8 cellular contexts compared by ENCODE assay signal in the genomic region with DNA sequence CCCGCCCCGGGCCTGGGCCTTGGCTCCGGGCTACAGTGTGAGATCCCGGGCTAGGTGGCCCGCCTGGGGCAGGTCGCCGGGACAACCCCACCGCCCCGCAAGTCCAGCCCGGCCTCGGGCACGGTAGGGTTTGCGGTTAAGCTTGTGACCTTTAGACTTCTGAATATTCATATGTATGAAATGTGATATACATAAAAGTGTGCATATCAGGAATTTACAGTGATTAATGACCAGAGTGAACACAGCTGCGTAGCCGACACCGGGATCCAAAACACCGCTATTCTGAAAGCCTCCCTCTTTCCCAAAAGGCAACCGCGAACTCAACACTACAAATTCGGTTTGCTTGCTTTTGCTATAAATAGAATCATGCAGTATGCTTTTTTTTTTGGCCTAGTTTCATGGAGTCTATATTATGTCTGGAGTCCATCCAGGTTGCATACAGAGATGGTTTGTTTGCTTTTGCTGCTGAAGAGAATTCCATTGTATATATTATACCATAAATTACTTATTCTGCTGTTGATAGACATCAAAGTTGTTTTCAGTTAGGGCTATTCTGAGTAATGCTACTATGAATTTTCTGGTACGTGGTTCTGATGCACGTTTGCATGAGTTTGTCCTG. TPM values are rescaled to one million over a fixed set of nuclear protein-coding genes. Genes with fewer than 3 reads are reported as not detected.
DNase-seq lines count a peak whose midpoint lies in the region; ATAC-seq and TF ChIP-seq lines count a peak whose summit lies in the region.

No MANE protein-coding gene starts in this region.

- no peaks in the 10 kb centered on the region for H3K9me3 Mint-ChIP-seq in activated naive CD4-positive, alpha-beta T cell treated with anti-CD3 and anti-CD28 coated beads, Interleukin-2, amount 50 U/mL, for 24 hours

- H3K27me3 Mint-ChIP-seq in activated naive CD4-positive, alpha-beta T cell treated with anti-CD3 and anti-CD28 coated beads, Interleukin-2, amount 50 U/mL, for 24 hours = no peaks in the 10 kb centered on the region

- peak overlapping the region; percentile 97 for H3K4me3 Mint-ChIP-seq in activated naive CD4-positive, alpha-beta T cell treated with anti-CD3 and anti-CD28 coated beads, Interleukin-2, amount 50 U/mL, for 24 hours

- H3K27me3 ChIP-seq in cardiac muscle cell (no peaks in the 10 kb centered on the region), iPS-15b (ENCODE audit: control insufficient read depth, insufficient read depth, low read length) (no peaks in the 10 kb centered on the region)

- H3K27ac ChIP-seq in cardiac muscle cell = peak overlapping the region; percentile 80
- H3K27ac ChIP-seq in skin epidermis = peak overlapping the region; percentile 70 to 98 (median 93)

- peak overlapping the region; percentile 62 for H3K27ac Mint-ChIP-seq in activated naive CD4-positive, alpha-beta T cell treated with anti-CD3 and anti-CD28 coated beads, Interleukin-2, amount 50 U/mL, for 24 hours

- peak overlapping the region; percentile 81 for H3K9ac ChIP-seq in iPS-15b (ENCODE audit: low read depth, low read length)

- peak overlapping the region; percentile 64 for H3K4me3 ChIP-seq in cardiac muscle cell
- peak overlapping the region; percentile 97 for H3K4me3 ChIP-seq in iPS-15b (ENCODE audit: low read depth, low read length)
- H3K4me3 ChIP-seq in skin epidermis = peak overlapping the region; percentile 72 to 98 (median 85)

- H3K36me3 ChIP-seq in cardiac muscle cell (peaks cover 6% of the 10 kb centered on the region), iPS-15b (ENCODE audit: control insufficient read depth, insufficient read depth, low read length) (peaks cover 8% of the 10 kb centered on the region)

- intact Hi-C loops in Right ventricle myocardium superior (cut with DNase I) = no loop called here

- H3K4me1 Mint-ChIP-seq in activated naive CD4-positive, alpha-beta T cell treated with anti-CD3 and anti-CD28 coated beads, Interleukin-2, amount 50 U/mL, for 24 hours = peaks cover 39% of the 10 kb centered on the region

- TF ChIP-seq CTCF in cardiac muscle cell (IDR thresholded peaks at IDR 0.05; ENCODE audit: low read depth, low read length) = no peak

- peak in 1 of 2 donors; percentile 16 for DNase-seq in cardiac muscle cell (ENCODE audit: low read depth in 1 of 2, low spot score in 1 of 2)
- no peak for DNase-seq in Right ventricle myocardium superior

- H3K4me1 ChIP-seq in cardiac muscle cell (ENCODE audit: low read depth) = peaks cover 15% of the 10 kb centered on the region
- H3K4me1 ChIP-seq in iPS-15b (ENCODE audit: control insufficient read depth, insufficient read depth, low read length) = no peaks in the 10 kb centered on the region

- peaks cover 15% of the 10 kb centered on the region for H3K36me3 Mint-ChIP-seq in activated naive CD4-positive, alpha-beta T cell treated with anti-CD3 and anti-CD28 coated beads, Interleukin-2, amount 50 U/mL, for 24 hours

- no peaks in the 10 kb centered on the region for H3K9me3 ChIP-seq in cardiac muscle cell (ENCODE audit: low read depth)
- H3K9me3 ChIP-seq in iPS-15b (ENCODE audit: control insufficient read depth, insufficient read depth, low read length) = no peaks in the 10 kb centered on the region

- no peak for ATAC-seq in Right ventricle myocardium superior (ENCODE audit: poor library complexity)
- ATAC-seq in HG03159 (IDR thresholded peaks at IDR 0.05; ENCODE audit: unreplicated experiment) = no peak
- no peak for ATAC-seq in GM19023 (IDR thresholded peaks at IDR 0.05; ENCODE audit: unreplicated experiment)
- no peak for ATAC-seq in HG03095 (IDR thresholded peaks at IDR 0.05; ENCODE audit: unreplicated experiment)

RNA-seq across cellular contexts. Expression of a gene that starts 0.7 kb away (rescaled TPM):
- total RNA-seq in cardiac muscle cell (36.6 and 43.1 TPM in 2 replicates), Right ventricle myocardium superior (27.9 TPM)
- 131 and 168 TPM in 2 replicates for polyA plus RNA-seq in cardiac muscle cell

RNA-seq across cellular contexts. Expression of a gene that starts 18.4 kb away (rescaled TPM):
- total RNA-seq in cardiac muscle cell = 48.3 and 49.0 TPM in 2 replicates
- polyA plus RNA-seq in cardiac muscle cell = 78.0 and 103 TPM in 2 replicates
- 41.1 TPM for total RNA-seq in Right ventricle myocardium superior

RNA-seq across cellular contexts. Expression of a gene that starts 43.9 kb away (rescaled TPM):
- total RNA-seq in cardiac muscle cell (28.0 and 30.3 TPM in 2 replicates), Right ventricle myocardium superior (12.7 TPM)
- 33.4 and 36.0 TPM in 2 replicates for polyA plus RNA-seq in cardiac muscle cell
